Comparison of ENCODE assay signal across 28 cellular contexts in genomic region chr2:119301413-119301812, GRCh38.
DNase-seq lines count a peak whose midpoint lies in the region; ATAC-seq, FAIRE-seq and TF ChIP-seq lines count a peak whose summit lies in the region.
"Had no signal": no experiment of that assay in that cellular context is flagged by ENCODE, and none has a peak within 500 bp of the region (broad histone marks: within the 10 kb centered on the region; RNA-seq: fewer than 3 reads in every experiment).

No MANE protein-coding gene starts in this region.

- DNase-seq in NCI-H345 (lab: John Stamatoyannopoulos, UW) (peak; percentile 38), NCI-H345 treated with DMSO at 0.1 percent for 48 hours (lab: John Stamatoyannopoulos, UW; ENCODE audit: unreplicated experiment) (no peak), LHCN-M2 (ENCODE audit: low read depth) (peak; percentile 48), astrocyte of the hippocampus (ENCODE audit: low read depth, low spot score) (peak; percentile 59), non-pigmented ciliary epithelial cell (ENCODE audit: low read depth) (peak; percentile 35), kidney (no peak), germinal center (ENCODE audit: low spot score) (no peak)
- DNase-seq: activated CD4-positive, alpha-beta T cell treated with anti-CD3 and anti-CD28 coated beads, Interleukin-2, amount 10 ng/mL, durations not matched to agents 7 days and 5 days; activated CD8-positive, alpha-beta memory T cell treated with anti-CD3 and anti-CD28 coated beads, Interleukin-2, amount 10 ng/mL, durations not matched to agents 7 days and 5 days; effector CD4-positive, alpha-beta T cell; Karpas-422; left lung; midbrain; natural killer cell; NCI-H1092; NCI-H2029 treated with DMSO at 0.1 percent for 48 hours; NCI-H524; right cardiac atrium; stimulated activated CD4-positive, alpha-beta T cell treated with anti-CD3 and anti-CD28 coated beads, Interleukin-12 subunit alpha, Interleukin-12 subunit beta, amount 100 ng/mL, for 4 hours; stimulated activated CD4-positive, alpha-beta T cell treated with anti-CD3 and anti-CD28 coated beads, Interleukin-4, amount 100 ng/mL, for 24 hours; stimulated activated naive B cell treated with anti-CD40 and anti-IgM and Interleukin-4, amounts not matched to agents 10 μg/mL and 1 μg/mL and 100 μg/mL, for 72 hours; uterus had no signal

- H3K36me3 ChIP-seq in kidney (ENCODE audit: control insufficient read depth in 1 of 2, insufficient read depth in 2 of 2, low read length in 2 of 2): no peaks in the 10 kb centered on the region
- H3K36me3 ChIP-seq: left lung, suprapubic skin, uterus had no signal

- no peak overlapping the region for H3K9ac ChIP-seq in kidney (ENCODE audit: low read length in 2 of 2)

- H3K9me3 ChIP-seq in kidney (ENCODE audit: control insufficient read depth in 1 of 2, low read length in 2 of 2): no peaks in the 10 kb centered on the region
- H3K9me3 ChIP-seq: A549, ascending aorta, left lung, suprapubic skin, uterus had no signal

- no peak for FAIRE-seq in kidney (lab: Jason Lieb, UNC)
- FAIRE-seq: A549, GM18507 had no signal

- no peak for ATAC-seq in HG03457 (IDR thresholded peaks at IDR 0.05; ENCODE audit: unreplicated experiment)
- ATAC-seq: A549; activated CD8-positive, alpha-beta memory T cell treated with anti-CD3 and anti-CD28 coated beads, Interleukin-2, amount 10 ng/mL, durations not matched to agents 7 days and 5 days; left lung; natural killer cell; right cardiac atrium; stimulated activated naive B cell treated with anti-CD40 and anti-IgM and Interleukin-4, amounts not matched to agents 10 μg/mL and 1 μg/mL and 100 μg/mL, for 72 hours had no signal

- H3K27ac ChIP-seq in kidney (ENCODE audit: low read depth in 2 of 2, low read length in 2 of 2): no peak overlapping the region
- H3K27ac ChIP-seq: A549, ascending aorta, left lung, SK-N-MC, suprapubic skin, uterus had no signal

- H3K4me1 ChIP-seq in kidney (ENCODE audit: control insufficient read depth in 1 of 2, insufficient read depth in 1 of 2, low read depth in 1 of 2, low read length in 2 of 2): no peaks in the 10 kb centered on the region
- H3K4me1 ChIP-seq: A549, ascending aorta, left lung, uterus had no signal

- intact Hi-C loops in kidney (cut with DNase I): no loop called here

- H3K4me3 ChIP-seq in kidney (ENCODE audit: low read length in 2 of 2): no peak overlapping the region
- H3K4me3 ChIP-seq: A549, ascending aorta, left lung, SK-N-MC, suprapubic skin, uterus had no signal

- TF ChIP-seq CTCF in kidney (IDR thresholded peaks at IDR 0.05; ENCODE audit: borderline replicate concordance, extremely low read depth, insufficient read depth): no peak

Comparison
In these comparisons a context has a peak if more than half of its experiments do, and no peak if none do; other contexts are left out.
1. DNase-seq: peak in NCI-H345 (single experiment), LHCN-M2 (single experiment), astrocyte of the hippocampus (single experiment) and non-pigmented ciliary epithelial cell (single experiment); none in NCI-H345 treated with DMSO at 0.1 percent for 48 hours (single experiment), kidney (single experiment) and germinal center (single experiment).